1 cellular context compared by ENCODE assay signal in genomic region chr10:128062331-128062730, GRCh38.
TF ChIP-seq lines count a peak whose summit lies in the region.

No MANE protein-coding gene starts in this region.

TF ChIP-seq in liver, 16 proteins besides CTCF, POLR2A, EP300 and RAD21 (continued from another document):
- TF ChIP-seq GABPA (IDR thresholded peaks at IDR 0.05 in 1 of 2, conservative IDR thresholded peaks at IDR 0.05 in 1 of 2) (no peak), JUND (IDR thresholded peaks at IDR 0.05) (no peak), FOXA2 (IDR thresholded peaks at IDR 0.05) (no peak), TAF1 (conservative IDR thresholded peaks at IDR 0.05) (no peak), RXRA (IDR thresholded peaks at IDR 0.05) (no peak), NR2F2 (IDR thresholded peaks at IDR 0.05) (no peak), ZBTB33 (IDR thresholded peaks at IDR 0.05) (no peak), EGR1 (IDR thresholded peaks at IDR 0.05; ENCODE audit: low read depth in 2 of 2) (no peak), YY1 (IDR thresholded peaks at IDR 0.05) (no peak), SP1 (IDR thresholded peaks at IDR 0.05) (no peak)
- TF ChIP-seq, protein P1, sequence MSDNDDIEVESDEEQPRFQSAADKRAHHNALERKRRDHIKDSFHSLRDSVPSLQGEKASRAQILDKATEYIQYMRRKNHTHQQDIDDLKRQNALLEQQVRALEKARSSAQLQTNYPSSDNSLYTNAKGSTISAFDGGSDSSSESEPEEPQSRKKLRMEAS (IDR thresholded peaks at IDR 0.05) = no peak
- TF ChIP-seq, protein P2, sequence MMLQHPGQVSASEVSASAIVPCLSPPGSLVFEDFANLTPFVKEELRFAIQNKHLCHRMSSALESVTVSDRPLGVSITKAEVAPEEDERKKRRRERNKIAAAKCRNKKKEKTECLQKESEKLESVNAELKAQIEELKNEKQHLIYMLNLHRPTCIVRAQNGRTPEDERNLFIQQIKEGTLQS (IDR thresholded peaks at IDR 0.05) = no peak
